Comparison of ENCODE assay signal across 1 cellular context in the genomic region with DNA sequence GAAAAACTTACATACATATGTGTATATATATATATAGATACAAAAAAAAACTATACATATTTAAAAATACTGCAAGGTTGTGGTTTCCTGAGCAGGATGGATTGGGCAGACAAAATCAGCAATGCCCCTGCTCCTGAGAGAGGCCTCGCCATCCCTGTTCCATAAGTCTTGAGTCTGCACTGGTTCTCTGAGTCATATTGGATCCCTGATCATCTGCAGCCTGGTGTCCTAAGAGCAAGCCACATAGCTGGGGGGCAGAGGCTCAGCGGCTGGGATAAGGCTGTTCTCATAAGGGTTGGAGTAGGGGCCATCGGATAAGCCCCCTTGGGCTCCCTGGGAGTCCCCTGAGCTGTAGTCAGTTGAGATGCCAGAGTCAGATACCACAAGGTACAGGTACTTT.
TF ChIP-seq lines count a peak whose summit lies in the region.

No MANE protein-coding gene starts in this region.

TF ChIP-seq in IMR-90, 13 proteins besides CTCF, POLR2A, EP300 and RAD21:
- TF ChIP-seq RFX5 (IDR thresholded peaks at IDR 0.05; ENCODE audit: low read depth, low read length) = no peak
- TF ChIP-seq SMC3 (IDR thresholded peaks at IDR 0.05; ENCODE audit: low read depth, low read length) = no peak
- no peak for TF ChIP-seq USF2 (IDR thresholded peaks at IDR 0.05; ENCODE audit: low read depth, low read length)
- no peak for TF ChIP-seq CEBPB (IDR thresholded peaks at IDR 0.05; ENCODE audit: low read depth, low read length)
- no peak for TF ChIP-seq ELK1 (IDR thresholded peaks at IDR 0.05; ENCODE audit: borderline replicate concordance, low read depth, low read length)
- TF ChIP-seq CHD1 (IDR thresholded peaks at IDR 0.05; ENCODE audit: low read depth, low read length) = no peak
- TF ChIP-seq MXI1 (IDR thresholded peaks at IDR 0.05; ENCODE audit: borderline replicate concordance, low read depth, low read length) = no peak
TF ChIP-seq in IMR-90: peak in this region for 0.
